18 cellular contexts compared by ENCODE assay signal in genomic region chr6:158969148-158969547, GRCh38.
"Had no signal": no experiment of that assay in that cellular context is flagged by ENCODE, and none has a peak within 500 bp of the region (broad histone marks: within the 10 kb centered on the region; RNA-seq: fewer than 3 reads in every experiment).

No MANE protein-coding gene starts in this region.

- H3K4me3 ChIP-seq: coronary artery, esophagus muscularis mucosa, suprapubic skin had no signal

- H3K9me3 ChIP-seq: esophagus muscularis mucosa had no signal

- DNase-seq: activated CD4-positive, alpha-beta T cell treated with anti-CD3 and anti-CD28 coated beads, Interleukin-2, amount 50 U/mL, for 1 hour; activated naive CD4-positive, alpha-beta T cell treated with anti-CD3 and anti-CD28 coated beads for 36 hours; central memory CD4-positive, alpha-beta T cell; effector CD4-positive, alpha-beta T cell; foreskin keratinocyte; nephron progenitor cell; occipital lobe; right cardiac atrium; small intestine; stimulated activated CD4-positive, alpha-beta T cell treated with anti-CD3 and anti-CD28 coated beads, Interleukin-4, amount 100 ng/mL, for 4 hours; stimulated activated CD8-positive, alpha-beta memory T cell treated with anti-CD3 and anti-CD28 coated beads, Interleukin-4, amount 100 ng/mL, for 48 hours; stimulated activated naive CD8-positive, alpha-beta T cell treated with anti-CD3 and anti-CD28 coated beads, Interleukin-15, Interleukin-2, amounts not matched to agents 100 U/mL and 50 U/mL, for 24 hours; T-helper 17 cell; trophoblast cell had no signal

- ATAC-seq: activated CD4-positive, CD25-positive, alpha-beta regulatory T cell treated with anti-CD3 and anti-CD28 coated beads, Interleukin-2, amount 50 U/mL, for 24 hours; foreskin keratinocyte; right cardiac atrium; stimulated activated naive CD8-positive, alpha-beta T cell treated with anti-CD3 and anti-CD28 coated beads, Interleukin-15, Interleukin-2, amounts not matched to agents 100 U/mL and 50 U/mL, for 24 hours; T-helper 17 cell had no signal

- H3K4me1 ChIP-seq: foreskin keratinocyte, suprapubic skin had no signal

- H3K27me3 ChIP-seq: esophagus muscularis mucosa, foreskin keratinocyte, suprapubic skin had no signal

- FAIRE-seq: small intestine had no signal
